In the genomic region with DNA sequence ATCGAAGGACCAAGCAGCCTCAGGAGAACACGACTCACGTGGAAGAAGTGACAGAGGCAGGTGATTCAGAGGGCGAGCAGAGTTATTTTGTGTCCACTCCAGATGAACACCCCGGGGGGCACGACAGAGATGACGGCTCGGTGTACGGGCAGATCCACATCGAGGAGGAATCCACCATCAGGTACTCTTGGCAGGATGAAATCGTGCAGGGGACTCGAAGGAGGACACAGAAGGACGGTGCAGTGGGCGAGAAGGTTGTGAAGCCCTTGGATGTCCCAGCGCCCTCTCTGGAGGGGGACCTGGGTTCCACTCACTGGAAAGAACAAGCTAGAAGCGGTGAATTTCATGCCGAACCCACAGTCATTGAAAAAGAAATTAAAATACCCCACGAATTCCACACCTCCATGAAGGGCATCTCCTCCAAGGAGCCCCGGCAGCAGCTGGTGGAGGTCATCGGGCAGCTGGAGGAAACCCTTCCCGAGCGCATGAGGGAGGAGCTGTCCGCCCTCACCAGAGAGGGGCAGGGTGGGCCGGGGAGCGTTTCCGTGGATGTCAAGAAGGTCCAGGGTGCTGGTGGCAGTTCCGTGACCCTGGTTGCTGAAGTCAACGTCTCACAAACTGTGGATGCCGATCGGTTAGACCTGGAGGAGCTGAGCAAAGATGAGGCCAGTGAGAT, we compare ENCODE assay signal across 20 cellular contexts. TPM values are rescaled to one million over a fixed set of nuclear protein-coding genes. Genes with fewer than 3 reads are reported as not detected.
DNase-seq lines count a peak whose midpoint lies in the region; ATAC-seq and TF ChIP-seq lines count a peak whose summit lies in the region.
"Had no signal": no experiment of that assay in that cellular context is flagged by ENCODE, and none has a peak within 500 bp of the region (broad histone marks: within the 10 kb centered on the region; RNA-seq: fewer than 3 reads in every experiment).

No MANE protein-coding gene starts in this region.

- H3K4me2 ChIP-seq in HCT116 (ENCODE audit: low read length) = no peak overlapping the region
- H3K4me2 ChIP-seq: PC-9 had no signal

- no peak for TF ChIP-seq POLR2A in HCT116 (IDR thresholded peaks at IDR 0.05; ENCODE audit: borderline replicate concordance, extremely low read depth, insufficient read depth, insufficient read length)

- BruUV-seq in HCT116 (replicated peaks; lab: Mats Ljungman, UMichigan) = TSS peak; percentile 26

- intact Hi-C loops in HCT116 (cut with micrococcal nuclease) (no loop called here), psoas muscle (cut with DNase I) (no loop called here)

- H3K27me3 ChIP-seq in HCT116 (ENCODE audit: insufficient read depth, low read length) (no peaks in the 10 kb centered on the region), psoas muscle (ENCODE audit: insufficient read depth in 3 of 3, low read length in 2 of 3) (no peaks in the 10 kb centered on the region), BE2C (no peaks in the 10 kb centered on the region)

- WGBS in psoas muscle, 3 donors = 80 to 89% (median 82%) methylated on average over 29 to 30 of the region's 30 CpGs

- peaks cover 4 to 11% of the 10 kb centered on the region in 2 experiments; a peak in 3 of 4 replicates for H3K4me1 ChIP-seq in HCT116 (ENCODE audit: control insufficient read depth in 1 of 2, insufficient read depth in 2 of 2, low read length in 2 of 2)
- H3K4me1 ChIP-seq in psoas muscle = peaks cover 82% of the 10 kb centered on the region
- peaks cover 23% of the 10 kb centered on the region for H3K4me1 ChIP-seq in BE2C

- H3K4me3 ChIP-seq in HCT116 (replicated peaks in 1 of 2; ENCODE audit: low read depth in 1 of 2, low read length in 2 of 2) (no peak overlapping the region), psoas muscle (no peak overlapping the region), BE2C (ENCODE audit: low read depth, low read length) (no peak overlapping the region)
- H3K4me3 ChIP-seq: PC-9 had no signal

- POLR2A ChIA-PET in HCT116 (lab: Charles Lee) = no interaction called here

- CTCF ChIA-PET in HCT116 (lab: Charles Lee) = no interaction called here

- H3K9me2 ChIP-seq in HCT116 (ENCODE audit: insufficient read depth) = no peaks in the 10 kb centered on the region

- H3K9me3 ChIP-seq in HCT116 (ENCODE audit: control insufficient read depth in 1 of 2, insufficient read depth in 1 of 2, low read depth in 1 of 2, low read length in 2 of 2) (no peaks in the 10 kb centered on the region), psoas muscle (no peaks in the 10 kb centered on the region), BE2C (no peaks in the 10 kb centered on the region)

- no peak overlapping the region for H3K9ac ChIP-seq in HCT116 (ENCODE audit: low read length)

- RAD21 ChIA-PET in HCT116 (lab: Charles Lee; ENCODE audit: low non-redundant PET in 1 of 2, low total read pairs in 2 of 2, uncharacterized antibody in 2 of 2, unreplicated experiment in 2 of 2) = no interaction called here

- DNase-seq in HCT116 (ENCODE audit: low read depth, low spot score) = no peak
- peak; percentile 34 for DNase-seq in left lobe of liver (ENCODE audit: low spot score)
- peak in 1 of 2 donors; percentile 43 for DNase-seq in psoas muscle
- no peak for DNase-seq in BE2C
- DNase-seq in DMS79 (lab: John Stamatoyannopoulos, UW) = no peak
- no peak for DNase-seq in T-helper 1 cell
- DNase-seq: AML-193; Calu3; CD4-positive, CD25-positive, alpha-beta regulatory T cell; DND-41; GDM1; KG1; NCI-H1092 treated with DMSO at 0.1 percent for 48 hours; NCI-H1694; NCI-H2107; NCI-H345; NCI-H69; PC-9 had no signal

- H2AFZ ChIP-seq in HCT116 (ENCODE audit: low read depth, low read length, poor library complexity, severe bottlenecking) = no peak overlapping the region
- H2AFZ ChIP-seq: PC-9 had no signal

- H3K36me3 ChIP-seq in HCT116 (ENCODE audit: control insufficient read depth in 1 of 2, insufficient read depth in 2 of 2, low read length in 2 of 2) (no peaks in the 10 kb centered on the region), psoas muscle (ENCODE audit: insufficient read depth in 1 of 2, low read depth in 1 of 2) (peaks cover 3 to 83% of the 10 kb centered on the region in 2 donors), BE2C (peaks cover 78% of the 10 kb centered on the region)

- TF ChIP-seq CTCF in HCT116 (IDR thresholded peaks at IDR 0.05 in 2 of 3, conservative IDR thresholded peaks at IDR 0.05 in 1 of 3; ENCODE audit: borderline replicate concordance in 1 of 3, insufficient read depth in 1 of 3, low read depth in 2 of 3, low read length in 2 of 3) (no peak), psoas muscle (IDR thresholded peaks at IDR 0.05) (no peak), BE2C (IDR thresholded peaks at IDR 0.05; ENCODE audit: low read depth, low read length) (no peak)

- no peaks in the 10 kb centered on the region for H3K79me2 ChIP-seq in HCT116 (ENCODE audit: insufficient read depth, low read length)

- no peak overlapping the region for H3K27ac ChIP-seq in HCT116 (ENCODE audit: low read depth, low read length)
- H3K27ac ChIP-seq in cingulate gyrus (ENCODE audit: low read depth, low read length) = peak overlapping the region; percentile 8
- H3K27ac ChIP-seq in psoas muscle = peak overlapping the region; percentile 96
- H3K27ac ChIP-seq: PC-9 had no signal

- H4K20me1 ChIP-seq in HCT116 (ENCODE audit: insufficient read depth) = no peaks in the 10 kb centered on the region

- ATAC-seq in HCT116 = no peak
- no peak for ATAC-seq in left lobe of liver
- ATAC-seq in psoas muscle = no peak
- no peak for ATAC-seq in HG02642 (IDR thresholded peaks at IDR 0.05; ENCODE audit: poor library complexity, unreplicated experiment)

- TF ChIP-seq RAD21 in HCT116 (IDR thresholded peaks at IDR 0.05; ENCODE audit: low read depth) = no peak

TF ChIP-seq in HCT116, 20 proteins besides CTCF, POLR2A, EP300 and RAD21 (continues in another document):
- no peak for TF ChIP-seq YY1 (IDR thresholded peaks at IDR 0.05; ENCODE audit: extremely low read depth, insufficient replicate concordance, low read depth, low read length)
- no peak for TF ChIP-seq POLR2AphosphoS5 (IDR thresholded peaks at IDR 0.05; ENCODE audit: low read depth, low read length)
- no peak for TF ChIP-seq SRF (IDR thresholded peaks at IDR 0.05; ENCODE audit: low read depth)
- TF ChIP-seq SP1 (IDR thresholded peaks at IDR 0.05; ENCODE audit: low read depth) = no peak
- TF ChIP-seq, protein P1, sequence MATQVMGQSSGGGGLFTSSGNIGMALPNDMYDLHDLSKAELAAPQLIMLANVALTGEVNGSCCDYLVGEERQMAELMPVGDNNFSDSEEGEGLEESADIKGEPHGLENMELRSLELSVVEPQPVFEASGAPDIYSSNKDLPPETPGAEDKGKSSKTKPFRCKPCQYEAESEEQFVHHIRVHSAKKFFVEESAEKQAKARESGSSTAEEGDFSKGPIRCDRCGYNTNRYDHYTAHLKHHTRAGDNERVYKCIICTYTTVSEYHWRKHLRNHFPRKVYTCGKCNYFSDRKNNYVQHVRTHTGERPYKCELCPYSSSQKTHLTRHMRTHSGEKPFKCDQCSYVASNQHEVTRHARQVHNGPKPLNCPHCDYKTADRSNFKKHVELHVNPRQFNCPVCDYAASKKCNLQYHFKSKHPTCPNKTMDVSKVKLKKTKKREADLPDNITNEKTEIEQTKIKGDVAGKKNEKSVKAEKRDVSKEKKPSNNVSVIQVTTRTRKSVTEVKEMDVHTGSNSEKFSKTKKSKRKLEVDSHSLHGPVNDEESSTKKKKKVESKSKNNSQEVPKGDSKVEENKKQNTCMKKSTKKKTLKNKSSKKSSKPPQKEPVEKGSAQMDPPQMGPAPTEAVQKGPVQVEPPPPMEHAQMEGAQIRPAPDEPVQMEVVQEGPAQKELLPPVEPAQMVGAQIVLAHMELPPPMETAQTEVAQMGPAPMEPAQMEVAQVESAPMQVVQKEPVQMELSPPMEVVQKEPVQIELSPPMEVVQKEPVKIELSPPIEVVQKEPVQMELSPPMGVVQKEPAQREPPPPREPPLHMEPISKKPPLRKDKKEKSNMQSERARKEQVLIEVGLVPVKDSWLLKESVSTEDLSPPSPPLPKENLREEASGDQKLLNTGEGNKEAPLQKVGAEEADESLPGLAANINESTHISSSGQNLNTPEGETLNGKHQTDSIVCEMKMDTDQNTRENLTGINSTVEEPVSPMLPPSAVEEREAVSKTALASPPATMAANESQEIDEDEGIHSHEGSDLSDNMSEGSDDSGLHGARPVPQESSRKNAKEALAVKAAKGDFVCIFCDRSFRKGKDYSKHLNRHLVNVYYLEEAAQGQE (IDR thresholded peaks at IDR 0.05; ENCODE audit: low read depth) = no peak
- no peak for TF ChIP-seq TCF7L2 (IDR thresholded peaks at IDR 0.05; ENCODE audit: borderline replicate concordance, extremely low read depth, insufficient read depth, insufficient read length)
- TF ChIP-seq, protein P2, sequence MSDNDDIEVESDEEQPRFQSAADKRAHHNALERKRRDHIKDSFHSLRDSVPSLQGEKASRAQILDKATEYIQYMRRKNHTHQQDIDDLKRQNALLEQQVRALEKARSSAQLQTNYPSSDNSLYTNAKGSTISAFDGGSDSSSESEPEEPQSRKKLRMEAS (IDR thresholded peaks at IDR 0.05) = no peak
- no peak for TF ChIP-seq ZNF274 (IDR thresholded peaks at IDR 0.05; ENCODE audit: low read depth, low read length)
- TF ChIP-seq JUND (IDR thresholded peaks at IDR 0.05) = no peak
- TF ChIP-seq CBX3 (IDR thresholded peaks at IDR 0.05; ENCODE audit: low read depth) = no peak
- no peak for TF ChIP-seq ELF1 (IDR thresholded peaks at IDR 0.05; ENCODE audit: borderline replicate concordance, low read depth)
- no peak for TF ChIP-seq CEBPB (IDR thresholded peaks at IDR 0.05; ENCODE audit: low read depth)
- TF ChIP-seq EGR1 (IDR thresholded peaks at IDR 0.05; ENCODE audit: low read depth) = no peak
- no peak for TF ChIP-seq SIN3A (IDR thresholded peaks at IDR 0.05; ENCODE audit: low read depth)

RNA-seq across cellular contexts. Expression of a gene that starts 26.0 kb away (rescaled TPM):
- total RNA-seq in HCT116 (2021; ENCODE audit: unreplicated experiment) (3.3 TPM), left lobe of liver (3.8 TPM), psoas muscle (100 to 1,000 TPM; 288 to 380 (median 349) TPM)
- polyA plus RNA-seq in HCT116 (2012) = 2.4 and 2.9 TPM in 2 replicates
- 100 to 1,000 TPM in 2 of 3 donors, 10 to 100 TPM in 1; 77.5 to 291 (median 121) TPM for polyA plus RNA-seq in psoas muscle
- 11.4 TPM for polyA plus RNA-seq in BE2C (2012; ENCODE audit: insufficient read depth, insufficient read length, low read depth)

Comparison
In these comparisons a context has a peak if more than half of its experiments do, and no peak if none do; other contexts are left out.
1. RNA of a gene that starts 26.0 kb away (total RNA-seq): 288 to 380 TPM in psoas muscle; 3.8 TPM in left lobe of liver (single experiment) and 3.3 TPM in HCT116 (single experiment); every median in the first group is over 10 times any median in the second.